Comparison of ENCODE assay signal across 8 cellular contexts in the genomic region with DNA sequence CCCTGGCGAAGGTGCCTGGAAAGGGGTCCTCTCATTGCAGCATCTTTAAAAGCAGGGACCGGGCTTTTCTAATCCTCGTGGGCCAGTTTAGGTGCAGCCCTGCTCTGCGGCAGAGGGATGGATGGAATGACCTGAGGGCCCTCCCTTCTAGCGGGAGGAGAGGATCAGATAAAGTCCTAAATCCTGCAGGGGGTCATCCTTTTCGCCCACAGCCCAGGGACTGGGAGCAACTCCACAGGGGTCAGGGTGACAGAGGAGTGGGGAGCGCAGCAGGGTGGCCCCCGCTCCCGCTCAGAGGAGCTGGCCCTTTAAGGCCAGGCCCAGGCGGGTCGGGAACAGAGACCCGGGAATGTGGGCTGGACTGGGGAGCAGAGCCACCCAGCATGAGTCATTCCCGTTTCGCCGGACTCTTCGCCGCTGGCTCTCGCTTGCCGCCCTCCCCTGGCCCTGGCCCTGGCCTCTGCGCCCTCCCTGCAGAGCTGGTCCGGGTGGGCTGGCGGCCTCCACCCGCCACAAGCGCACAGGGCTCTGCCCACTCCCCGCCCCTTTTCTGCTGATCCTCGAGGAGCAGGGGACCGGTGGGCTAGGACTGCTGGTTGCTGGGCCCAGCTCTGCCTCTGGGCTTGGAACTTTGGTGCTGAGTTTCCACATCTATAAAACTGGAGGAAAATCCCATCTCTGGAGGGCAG.
DNase-seq lines count a peak whose midpoint lies in the region; ATAC-seq and TF ChIP-seq lines count a peak whose summit lies in the region.

No MANE protein-coding gene starts in this region.

- H3K27me3 Mint-ChIP-seq in activated T-cell treated with anti-CD3 and anti-CD28 coated beads, Interleukin-2, amount 50 U/mL, for 24 hours, result no peaks in the 10 kb centered on the region
- H3K27me3 Mint-ChIP-seq in osteocyte (ENCODE audit: unreplicated experiment), result no peaks in the 10 kb centered on the region

- peaks cover 60% of the 10 kb centered on the region for H3K4me1 Mint-ChIP-seq in activated T-cell treated with anti-CD3 and anti-CD28 coated beads, Interleukin-2, amount 50 U/mL, for 24 hours (ENCODE audit: low read depth)
- peaks cover 36% of the 10 kb centered on the region for H3K4me1 Mint-ChIP-seq in osteocyte (ENCODE audit: unreplicated experiment)

- H3K4me3 ChIP-seq in WI38 (ENCODE audit: low read depth, low read length), result peak overlapping the region; percentile 69

- peak overlapping the region; percentile 80 for H3K4me3 Mint-ChIP-seq in activated T-cell treated with anti-CD3 and anti-CD28 coated beads, Interleukin-2, amount 50 U/mL, for 24 hours
- H3K4me3 Mint-ChIP-seq in osteocyte (ENCODE audit: unreplicated experiment), result peak overlapping the region; percentile 82

- no peak overlapping the region for H3K27ac Mint-ChIP-seq in activated T-cell treated with anti-CD3 and anti-CD28 coated beads, Interleukin-2, amount 50 U/mL, for 24 hours
- peak overlapping the region; percentile 89 for H3K27ac Mint-ChIP-seq in osteocyte (ENCODE audit: unreplicated experiment)

- DNase-seq in activated T-cell treated with anti-CD3 and anti-CD28 coated beads, Interleukin-2, amount 50 U/mL, for 24 hours, result no peak
- no peak for DNase-seq in activated T-cell treated with anti-CD3 and anti-CD28 coated beads, Interleukin-2, amount 50 U/mL, for 48 hours
- DNase-seq in glomerular visceral epithelial cell (ENCODE audit: extremely low spot score), result peak; percentile 82
- no peak for DNase-seq in osteocyte (ENCODE audit: extremely low spot score, unreplicated experiment)
- no peak for DNase-seq in NCI-H1417 (lab: John Stamatoyannopoulos, UW)
- no peak for DNase-seq in NCI-H2107 treated with DMSO at 0.1 percent for 48 hours (lab: John Stamatoyannopoulos, UW; ENCODE audit: unreplicated experiment)

- no peaks in the 10 kb centered on the region for H3K9me3 Mint-ChIP-seq in activated T-cell treated with anti-CD3 and anti-CD28 coated beads, Interleukin-2, amount 50 U/mL, for 24 hours
- no peaks in the 10 kb centered on the region for H3K9me3 Mint-ChIP-seq in osteocyte (ENCODE audit: unreplicated experiment)

- no peak for ATAC-seq in HG02763 (IDR thresholded peaks at IDR 0.05; ENCODE audit: unreplicated experiment)

- no peaks in the 10 kb centered on the region for H3K36me3 Mint-ChIP-seq in activated T-cell treated with anti-CD3 and anti-CD28 coated beads, Interleukin-2, amount 50 U/mL, for 24 hours (ENCODE audit: low read depth)
- peaks cover 2% of the 10 kb centered on the region for H3K36me3 Mint-ChIP-seq in osteocyte (ENCODE audit: unreplicated experiment)

- TF ChIP-seq CTCF in WI38 (IDR thresholded peaks at IDR 0.05; ENCODE audit: low read depth, low read length), result no peak
- no peak for TF ChIP-seq CTCF in osteocyte (IDR thresholded peaks at IDR 0.05)
